ENCODE assay signal across 19 cellular contexts in the genomic region with DNA sequence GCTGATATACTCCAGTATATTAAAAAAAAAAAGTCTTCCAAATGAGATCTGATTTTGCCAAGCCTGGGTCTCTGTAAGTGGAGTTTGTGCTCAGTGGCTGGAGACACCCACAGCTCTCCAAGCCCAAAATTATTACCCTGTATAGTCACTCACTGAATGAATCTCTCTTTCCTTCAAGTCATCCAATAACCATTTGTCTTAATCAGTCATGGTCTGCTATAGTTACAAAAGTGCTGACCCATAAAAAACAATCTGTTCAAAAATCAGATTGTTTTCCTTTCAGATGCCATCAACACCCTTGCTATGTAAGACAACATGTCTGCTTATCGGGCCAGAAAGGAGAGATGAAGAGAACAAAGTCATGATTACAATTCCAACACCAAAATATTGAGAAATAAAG.
"Had no signal": no experiment of that assay in that cellular context is flagged by ENCODE, and none has a peak within 500 bp of the region (broad histone marks: within the 10 kb centered on the region; RNA-seq: fewer than 3 reads in every experiment).

No MANE protein-coding gene starts in this region.

- ATAC-seq: activated naive CD4-positive, alpha-beta T cell treated with anti-CD3 and anti-CD28 coated beads, Interleukin-2, amount 50 U/mL, for 72 hours; left ventricle myocardium superior; stimulated activated naive B cell treated with anti-CD40 and anti-IgM and Interleukin-4, amounts not matched to agents 10 μg/mL and 1 μg/mL and 100 μg/mL, for 72 hours; WTC11 had no signal

- H3K4me1 ChIP-seq: esophagus muscularis mucosa, parathyroid adenoma, sigmoid colon, testis had no signal

- H3K27me3 ChIP-seq: brain microvascular endothelial cell, esophagus muscularis mucosa, sigmoid colon, testis had no signal

- H3K36me3 ChIP-seq: brain microvascular endothelial cell, esophagus muscularis mucosa, sigmoid colon had no signal

- H3K9me3 ChIP-seq: esophagus muscularis mucosa, sigmoid colon, testis had no signal

- H3K4me3 ChIP-seq: esophagus muscularis mucosa, sigmoid colon, testis had no signal

- DNase-seq: activated T-cell treated with anti-CD3 and anti-CD28 coated beads, Interleukin-2, amount 50 U/mL, for 1 hour; aorta; brain microvascular endothelial cell; central memory CD4-positive, alpha-beta T cell; dermis blood vessel endothelial cell; effector memory CD4-positive, alpha-beta T cell; left ventricle myocardium superior; nucleus accumbens; sigmoid colon; stimulated activated CD4-positive, alpha-beta T cell treated with anti-CD3 and anti-CD28 coated beads, Interleukin-2, amount 100 ng/mL, for 48 hours; stimulated activated CD8-positive, alpha-beta memory T cell treated with anti-CD3 and anti-CD28 coated beads, Interleukin-4, amount 100 ng/mL, for 48 hours; stimulated activated naive B cell treated with anti-CD40 and anti-IgM and Interleukin-4, amounts not matched to agents 10 μg/mL and 1 μg/mL and 100 μg/mL, for 72 hours; T1000; testis; trophoblast cell had no signal

- H2AFZ ChIP-seq: parathyroid adenoma had no signal

- H3K9ac ChIP-seq: parathyroid adenoma had no signal

- H3K27ac ChIP-seq: brain microvascular endothelial cell, esophagus muscularis mucosa, parathyroid adenoma, sigmoid colon, testis had no signal
